In the genomic region with DNA sequence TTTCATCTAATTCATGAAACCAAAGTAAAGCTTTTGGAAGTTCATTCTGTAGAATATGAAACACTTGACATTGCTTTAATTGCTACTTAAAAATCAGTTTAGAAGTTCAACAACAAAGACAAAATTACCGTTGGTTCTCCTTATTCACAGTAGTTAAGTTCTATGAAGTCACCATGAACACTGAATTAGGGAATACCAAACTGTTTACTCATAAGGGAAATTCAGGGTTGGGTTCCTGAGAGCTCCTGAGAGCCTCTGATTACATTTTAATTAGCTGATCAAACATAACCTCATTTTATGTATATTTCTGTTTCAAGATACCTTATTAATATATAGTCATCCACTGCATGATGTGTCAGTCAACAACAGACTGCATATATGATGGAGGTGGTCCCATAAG, we compare ENCODE assay signal across 13 cellular contexts. TPM values are rescaled to one million over a fixed set of nuclear protein-coding genes. Genes with fewer than 3 reads are reported as not detected.
DNase-seq lines count a peak whose midpoint lies in the region; ATAC-seq and TF ChIP-seq lines count a peak whose summit lies in the region.
"Had no signal": no experiment of that assay in that cellular context is flagged by ENCODE, and none has a peak within 500 bp of the region (broad histone marks: within the 10 kb centered on the region; RNA-seq: fewer than 3 reads in every experiment).

No MANE protein-coding gene starts in this region.

- CTCF ChIA-PET in MCF 10A (lab: Yijun Ruan, JAX): interaction anchor here (0.6 to 1.3 kb wide), 3 partner anchors 45 to 1389 kb away, joined by 3 to 4 read pairs (median 3); partner anchors contain the start of gene ZNF438
- CTCF ChIA-PET in HEK293T (lab: Yijun Ruan, JAX): no interaction called here

- no peaks in the 10 kb centered on the region for H3K9me3 ChIP-seq in breast epithelium
- H3K9me3 ChIP-seq in upper lobe of left lung: no peaks in the 10 kb centered on the region

- peaks cover 16% of the 10 kb centered on the region for H3K4me1 Mint-ChIP-seq in MCF 10A (ENCODE audit: insufficient read depth, unreplicated experiment)
- H3K4me1 Mint-ChIP-seq in T-helper 1 cell treated with Interleukin-12 subunit alpha and Interleukin-12 subunit beta and Interleukin-4 antibody, amounts not matched to agents 30 μg/mL and 1 μg/mL, for 36 hours (ENCODE audit: low read depth): peaks cover 22% of the 10 kb centered on the region

- TF ChIP-seq POLR2A in breast epithelium (IDR thresholded peaks at IDR 0.05) (no peak), upper lobe of left lung (IDR thresholded peaks at IDR 0.05) (no peak)

- H3K36me3 ChIP-seq in breast epithelium (no peaks in the 10 kb centered on the region), upper lobe of left lung (no peaks in the 10 kb centered on the region)

- POLR2A ChIA-PET in MCF 10A (lab: Yijun Ruan, JAX): interaction anchor here (0.8 to 2.2 kb wide), 9 partner anchors 13 to 333 kb away, joined by 3 to 38 read pairs (median 7); partner anchors contain the start of gene ZNF438
- POLR2A ChIA-PET in HEK293T (lab: Yijun Ruan, JAX): no interaction called here

- no peak for TF ChIP-seq EP300 in upper lobe of left lung (IDR thresholded peaks at IDR 0.05)

- H3K9me3 Mint-ChIP-seq in MCF 10A (ENCODE audit: unreplicated experiment): no peaks in the 10 kb centered on the region
- peaks cover 6% of the 10 kb centered on the region for H3K9me3 Mint-ChIP-seq in T-helper 1 cell treated with Interleukin-12 subunit alpha and Interleukin-12 subunit beta and Interleukin-4 antibody, amounts not matched to agents 30 μg/mL and 1 μg/mL, for 36 hours

- no peak overlapping the region for H3K27ac ChIP-seq in breast epithelium
- peak overlapping the region in 3 of 4 donors; percentile 0 to 55 (median 26) for H3K27ac ChIP-seq in upper lobe of left lung
- H3K27ac ChIP-seq: parathyroid adenoma had no signal

- peak overlapping the region; percentile 45 for H3K4me3 Mint-ChIP-seq in MCF 10A (ENCODE audit: unreplicated experiment)
- no peak overlapping the region for H3K4me3 Mint-ChIP-seq in T-helper 1 cell treated with Interleukin-12 subunit alpha and Interleukin-12 subunit beta and Interleukin-4 antibody, amounts not matched to agents 30 μg/mL and 1 μg/mL, for 36 hours

- 63 to 76% methylated on average over 1 of the region's 1 CpG for WGBS in upper lobe of left lung, 2 donors

- DNase-seq in MCF 10A (ENCODE audit: unreplicated experiment): peak; percentile 63
- DNase-seq in breast epithelium (ENCODE audit: low spot score in 2 of 2): no peak
- DNase-seq in fibroblast of pulmonary artery (ENCODE audit: low read depth): peak; percentile 54
- no peak for DNase-seq in upper lobe of left lung
- DNase-seq in activated gamma-delta T cell (lab: John Stamatoyannopoulos, UW): no peak
- no peak for DNase-seq in HEK293T (ENCODE audit: extremely low spot score)
- no peak for DNase-seq in effector CD8-positive, alpha-beta T cell (lab: John Stamatoyannopoulos, UW)
- DNase-seq: DMS 273 treated with DMSO at 0.1 percent for 48 hours; RPMI8226; stimulated activated CD8-positive, alpha-beta memory T cell treated with anti-CD3 and anti-CD28 coated beads, Interleukin-4, amount 100 ng/mL, for 48 hours had no signal

- H3K27me3 ChIP-seq in breast epithelium: no peaks in the 10 kb centered on the region
- H3K27me3 ChIP-seq in upper lobe of left lung: no peaks in the 10 kb centered on the region

- no peak overlapping the region for H3K4me3 ChIP-seq in breast epithelium
- no peak overlapping the region for H3K4me3 ChIP-seq in fibroblast of pulmonary artery (replicated peaks; ENCODE audit: low read depth, low read length)
- H3K4me3 ChIP-seq in upper lobe of left lung: no peak overlapping the region
- H3K4me3 ChIP-seq: GM12878 had no signal

- BruUV-seq in MCF 10A (replicated peaks; lab: Mats Ljungman, UMichigan): no TSS peak

- TF ChIP-seq CTCF in MCF 10A (IDR thresholded peaks at IDR 0.05; ENCODE audit: unreplicated experiment): no peak
- no peak for TF ChIP-seq CTCF in breast epithelium (IDR thresholded peaks at IDR 0.05)
- no peak for TF ChIP-seq CTCF in fibroblast of pulmonary artery (IDR thresholded peaks at IDR 0.05; ENCODE audit: low read length, missing control alignments)
- no peak for TF ChIP-seq CTCF in upper lobe of left lung (IDR thresholded peaks at IDR 0.05)

- H3K36me3 Mint-ChIP-seq in MCF 10A (ENCODE audit: insufficient read depth, unreplicated experiment): no peaks in the 10 kb centered on the region
- peaks cover 11% of the 10 kb centered on the region for H3K36me3 Mint-ChIP-seq in T-helper 1 cell treated with Interleukin-12 subunit alpha and Interleukin-12 subunit beta and Interleukin-4 antibody, amounts not matched to agents 30 μg/mL and 1 μg/mL, for 36 hours (ENCODE audit: low read depth)

- no peak for ATAC-seq in upper lobe of left lung (ENCODE audit: low FRiP score in 2 of 2)
- ATAC-seq: GM12878 had no signal

- peak overlapping the region; percentile 78 for H3K27ac Mint-ChIP-seq in MCF 10A (ENCODE audit: low read depth, unreplicated experiment)
- peak overlapping the region; percentile 77 for H3K27ac Mint-ChIP-seq in T-helper 1 cell treated with Interleukin-12 subunit alpha and Interleukin-12 subunit beta and Interleukin-4 antibody, amounts not matched to agents 30 μg/mL and 1 μg/mL, for 36 hours

- H3K4me1 ChIP-seq in breast epithelium (no peaks in the 10 kb centered on the region), upper lobe of left lung (peaks cover 19 to 50% (median 35%) of the 10 kb centered on the region in 4 donors)
- H3K4me1 ChIP-seq: parathyroid adenoma had no signal

- no peaks in the 10 kb centered on the region for H3K27me3 Mint-ChIP-seq in MCF 10A (ENCODE audit: insufficient read depth, unreplicated experiment)
- no peaks in the 10 kb centered on the region for H3K27me3 Mint-ChIP-seq in T-helper 1 cell treated with Interleukin-12 subunit alpha and Interleukin-12 subunit beta and Interleukin-4 antibody, amounts not matched to agents 30 μg/mL and 1 μg/mL, for 36 hours (ENCODE audit: low read depth)

- intact Hi-C loops in MCF 10A (cut with micrococcal nuclease): loop anchor here (5.0 to 10.0 kb wide), 2 partner anchors 47 to 71 kb away; partner anchors contain the start of gene ZNF438
- intact Hi-C loops in breast epithelium (cut with DNase I; ENCODE audit: low total_unique reads): no loop called here

TF ChIP-seq in HEK293T, 16 proteins besides CTCF, POLR2A, EP300 and RAD21:
- TF ChIP-seq LEF1 (IDR thresholded peaks at IDR 0.05; ENCODE audit: borderline replicate concordance) (no peak), HDGF (IDR thresholded peaks at IDR 0.05; ENCODE audit: borderline replicate concordance) (no peak), TARDBP (IDR thresholded peaks at IDR 0.05) (no peak)

RNA-seq across cellular contexts. Expression of gene ZNF438, which starts 46.1 kb away (rescaled TPM):
- total RNA-seq in MCF 10A (2022) (6.8 and 8.4 TPM in 2 replicates), breast epithelium (10 to 100 TPM in 1 of 3 donors, 1 to 10 TPM in 2; 8.8 to 34.6 (median 10.0) TPM), upper lobe of left lung (10 to 100 TPM; 10.5 to 25.1 (median 13.7) TPM)

Comparison
In these comparisons a context has a peak if more than half of its experiments do, and no peak if none do; other contexts are left out.
1. DNase-seq: peak in MCF 10A (single experiment) and fibroblast of pulmonary artery (single experiment); none in breast epithelium (0 of 2), upper lobe of left lung (0 of 2), activated gamma-delta T cell (single experiment), HEK293T (single experiment) and effector CD8-positive, alpha-beta T cell (single experiment).
2. H3K27ac ChIP-seq: peak in upper lobe of left lung (3 of 4); none in breast epithelium (0 of 2).